ENCODE assay signal across 8 cellular contexts in the genomic region with DNA sequence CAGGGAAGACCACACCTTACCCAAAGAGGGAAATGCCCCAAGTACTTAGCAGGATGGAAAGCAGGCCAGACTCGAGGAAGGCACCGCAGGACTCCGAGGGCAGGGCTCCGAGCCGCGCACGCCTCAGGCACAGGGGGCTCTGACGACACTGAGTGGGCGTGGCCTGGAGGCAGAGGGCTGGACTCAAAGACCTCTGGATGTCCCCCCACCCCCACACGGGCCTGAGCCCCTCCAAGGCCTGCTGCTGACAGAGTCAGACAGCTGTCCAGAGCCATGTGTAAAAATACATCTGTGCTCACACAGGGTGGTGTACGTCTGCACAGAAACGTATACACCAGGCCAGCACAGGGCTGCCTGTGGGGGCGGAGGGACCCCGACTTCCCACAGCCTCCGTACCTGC. TPM values are rescaled to one million over a fixed set of nuclear protein-coding genes. Genes with fewer than 3 reads are reported as not detected.
A peak's percentile ranks its signal among the peaks of the same experiment; 100 is the strongest.
DNase-seq lines count a peak whose midpoint lies in the region; ATAC-seq and TF ChIP-seq lines count a peak whose summit lies in the region.

No MANE protein-coding gene starts in this region.

- H3K27me3 Mint-ChIP-seq in mesothelial cell of epicardium (ENCODE audit: low read depth): peaks cover 11% of the 10 kb centered on the region

- no peak for DNase-seq in AG04449 (ENCODE audit: low read depth, low spot score)
- DNase-seq in HCEC 1CT: peak; percentile 13
- DNase-seq in UCSD-AML1 (lab: John Stamatoyannopoulos, UW; ENCODE audit: unreplicated experiment): peak; percentile 46
- no peak for DNase-seq in effector memory CD4-positive, alpha-beta T cell
- no peak for DNase-seq in mesothelial cell of epicardium (ENCODE audit: low spot score in 2 of 2, unreplicated experiment in 2 of 2)
- peak; percentile 68 for DNase-seq in transverse colon
- no peak for DNase-seq in GDM1 (lab: John Stamatoyannopoulos, UW)

- no peaks in the 10 kb centered on the region for H3K9me3 Mint-ChIP-seq in mesothelial cell of epicardium

- H3K4me1 ChIP-seq in effector memory CD4-positive, alpha-beta T cell (ENCODE audit: control insufficient read depth, insufficient read depth, low read length, poor library complexity, severe bottlenecking): peaks cover 37% of the 10 kb centered on the region
- peaks cover 30 to 48% (median 37%) of the 10 kb centered on the region in 4 donors for H3K4me1 ChIP-seq in transverse colon

- intact Hi-C loops in transverse colon (cut with DNase I; ENCODE audit: low total_unique reads): no loop called here

- H3K4me3 ChIP-seq in AG04449 (ENCODE audit: low read depth, low read length): peak overlapping the region; percentile 70
- H3K4me3 ChIP-seq in effector memory CD4-positive, alpha-beta T cell (ENCODE audit: insufficient read depth, low read depth, low read length, poor library complexity, severe bottlenecking): peak overlapping the region; percentile 66
- peak overlapping the region; percentile 72 to 94 (median 86) for H3K4me3 ChIP-seq in transverse colon

- H3K27me3 ChIP-seq in effector memory CD4-positive, alpha-beta T cell (replicated peaks; ENCODE audit: control insufficient read depth, insufficient read depth, low read length, poor library complexity, severe bottlenecking): no peaks in the 10 kb centered on the region
- no peaks in the 10 kb centered on the region for H3K27me3 ChIP-seq in transverse colon

- POLR2A ChIA-PET in AG04449 (lab: Yijun Ruan, JAX): interaction anchor here (1.1 kb wide), 1 partner anchor 25 kb away, joined by 3 read pairs; no protein-coding TSS in a partner anchor

- peak overlapping the region; percentile 90 for H3K27ac Mint-ChIP-seq in mesothelial cell of epicardium

- H3K9me3 ChIP-seq in effector memory CD4-positive, alpha-beta T cell (ENCODE audit: control insufficient read depth, low read length): no peaks in the 10 kb centered on the region
- no peaks in the 10 kb centered on the region for H3K9me3 ChIP-seq in transverse colon

- no peak for TF ChIP-seq POLR2A in transverse colon (IDR thresholded peaks at IDR 0.05)

- no peak for ATAC-seq in GM19397 (IDR thresholded peaks at IDR 0.05; ENCODE audit: unreplicated experiment)

- 9% methylated on average over 6 of the region's 15 CpGs; no CpG with 5 or more reads in 1 of the 2 donors for WGBS in transverse colon (ENCODE audit: low coverage in 1 of 2), 2 donors

- H3K36me3 Mint-ChIP-seq in mesothelial cell of epicardium: no peaks in the 10 kb centered on the region

- CTCF ChIA-PET in AG04449 (lab: Yijun Ruan, JAX): interaction anchor here (0.7 to 7.9 kb wide), 5 partner anchors 9 to 252 kb away, joined by 3 to 52 read pairs (median 4); no protein-coding TSS in a partner anchor

- H3K36me3 ChIP-seq in effector memory CD4-positive, alpha-beta T cell (ENCODE audit: control insufficient read depth, insufficient read depth, low read length): peaks cover 26% of the 10 kb centered on the region
- peaks cover 0 to 8% (median 0%) of the 10 kb centered on the region in 4 donors for H3K36me3 ChIP-seq in transverse colon

- H3K27ac ChIP-seq in effector memory CD4-positive, alpha-beta T cell (ENCODE audit: insufficient read depth, low read length, poor library complexity, severe bottlenecking): peak overlapping the region; percentile 42
- peak overlapping the region; percentile 87 to 90 (median 88) for H3K27ac ChIP-seq in transverse colon

- in situ Hi-C loops in transverse colon (cut with MboI; ENCODE audit: low pct_ligation_motif_present in 1 of 4, low pct_unique_long_range_greater_than_20kb in 1 of 4, low sequenced_read_pairs in 3 of 4): no loop called here

- H3K4me3 Mint-ChIP-seq in mesothelial cell of epicardium: peak overlapping the region; percentile 86

- no peak for TF ChIP-seq CTCF in AG04449 (IDR thresholded peaks at IDR 0.05; ENCODE audit: insufficient read depth, low read length, missing control alignments)
- TF ChIP-seq CTCF in mesothelial cell of epicardium (IDR thresholded peaks at IDR 0.05; ENCODE audit: unreplicated experiment): no peak
- no peak for TF ChIP-seq CTCF in transverse colon (IDR thresholded peaks at IDR 0.05)

- TF ChIP-seq EP300 in transverse colon (IDR thresholded peaks at IDR 0.05; ENCODE audit: low read depth): no peak

- H3K4me1 Mint-ChIP-seq in mesothelial cell of epicardium: peaks cover 33% of the 10 kb centered on the region

RNA-seq across cellular contexts. Expression of gene AKT1, which starts 1.4 kb away (rescaled TPM):
- 116 to 122 TPM (median 117 TPM) in 3 replicates for total RNA-seq in mesothelial cell of epicardium
- total RNA-seq in transverse colon: 100 to 1,000 TPM in 3 of 4 donors, 10 to 100 TPM in 1; 85.4 to 310 (median 136) TPM

RNA-seq across cellular contexts. Expression of gene ZBTB42, which starts 6.8 kb away (rescaled TPM):
- total RNA-seq in mesothelial cell of epicardium (5.8 to 6.7 TPM (median 6.2 TPM) in 3 replicates), transverse colon (10 to 100 TPM in 2 of 4 donors, 1 to 10 TPM in 2; 5.9 to 24.3 (median 11.7) TPM)

RNA-seq across cellular contexts. Expression of gene SIVA1, which starts 41.2 kb away (rescaled TPM):
- 68.7 to 70.9 TPM (median 70.9 TPM) in 3 replicates for total RNA-seq in mesothelial cell of epicardium
- total RNA-seq in transverse colon: 100 to 1,000 TPM; 189 to 397 (median 203) TPM

Comparison
In these comparisons a context has a peak if more than half of its experiments do, and no peak if none do; other contexts are left out.
1. DNase-seq: peak in HCEC 1CT (single experiment), UCSD-AML1 (single experiment) and transverse colon (single experiment); none in AG04449 (single experiment), effector memory CD4-positive, alpha-beta T cell (0 of 3), mesothelial cell of epicardium (0 of 2) and GDM1 (single experiment).
2. Peak in every context shown above with its lines, with median percentiles within 50 percentile points of each other: H3K4me3 ChIP-seq.